In the genomic region with DNA sequence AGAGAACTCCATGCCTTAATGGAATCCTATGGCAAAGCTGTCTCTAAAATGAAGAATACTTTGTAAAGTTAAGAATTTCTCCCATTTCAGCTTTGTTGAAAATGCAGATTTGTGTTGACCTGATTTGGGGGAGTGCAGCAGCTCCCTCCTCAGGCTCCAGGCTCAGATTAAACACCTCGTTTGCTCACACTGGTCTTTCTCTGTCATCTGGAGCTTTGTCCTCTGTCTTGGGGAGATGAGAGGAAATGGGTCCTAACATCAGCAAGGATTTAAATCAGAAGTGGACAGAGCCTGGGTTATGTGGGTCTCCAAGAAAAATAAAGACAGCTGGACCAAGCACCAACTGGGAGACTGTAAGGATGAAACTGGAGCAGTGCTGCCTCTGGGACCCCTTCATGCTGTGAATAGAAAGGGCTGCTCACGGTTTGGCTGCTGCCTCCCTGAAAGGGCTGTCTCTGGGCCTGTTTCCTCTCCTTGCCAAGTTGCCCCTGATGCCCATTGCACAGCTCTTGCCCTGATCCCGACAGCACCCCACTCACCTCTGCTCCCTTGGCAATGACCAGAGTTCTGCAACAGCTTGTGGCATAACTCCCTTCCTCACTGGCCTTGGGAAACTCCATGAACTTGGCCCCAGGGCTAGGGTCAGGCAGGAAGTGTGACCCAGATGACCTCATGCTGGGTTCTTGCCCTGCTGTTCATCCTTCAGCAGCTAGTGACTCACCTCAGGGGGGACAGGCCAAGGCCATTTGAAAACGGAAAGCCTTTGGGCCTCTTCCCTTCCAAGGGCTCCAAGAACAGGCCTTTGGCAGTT, we compare ENCODE assay signal across 12 cellular contexts.
DNase-seq lines count a peak whose midpoint lies in the region; ATAC-seq lines count a peak whose summit lies in the region.
"Had no signal": no experiment of that assay in that cellular context is flagged by ENCODE, and none has a peak within 500 bp of the region (broad histone marks: within the 10 kb centered on the region; RNA-seq: fewer than 3 reads in every experiment).

No MANE protein-coding gene starts in this region.

- no peak overlapping the region for H3K4me3 Mint-ChIP-seq in stimulated activated effector memory CD8-positive, alpha-beta T cell treated with anti-CD3 and anti-CD28 coated beads, Interleukin-12 subunit alpha, Interleukin-12 subunit beta, amount 100 ng/mL, for 72 hours
- H3K4me3 Mint-ChIP-seq in CD4-positive, alpha-beta memory T cell, result no peak overlapping the region
- H3K4me3 Mint-ChIP-seq: activated T-helper 1 cell treated with anti-CD3 and anti-CD28 coated beads, Interleukin-12 subunit alpha, Interleukin-12 subunit beta, Interleukin-2, Interleukin-4 antibody, amounts not matched to agents 30 ng/mL and 10 ng/mL and 1 ng/mL, durations not matched to agents 14 hours and 24 hours and 36 hours; effector memory CD8-positive, alpha-beta T cell had no signal

- peaks cover 47% of the 10 kb centered on the region for H3K4me1 ChIP-seq in GM23248 (ENCODE audit: insufficient read depth)
- H3K4me1 ChIP-seq in CD4-positive, alpha-beta memory T cell (ENCODE audit: insufficient read depth, low read length), result no peaks in the 10 kb centered on the region

- peaks cover 35% of the 10 kb centered on the region for H3F3A ChIP-seq in GM23248 (ENCODE audit: insufficient read depth)

- H3K4me2 ChIP-seq in GM23248 (ENCODE audit: unreplicated experiment), result peak overlapping the region; percentile 17

- peak overlapping the region; percentile 32 for H3K27ac ChIP-seq in GM23248
- H3K27ac ChIP-seq in CD4-positive, alpha-beta memory T cell (ENCODE audit: low read depth, low read length), result no peak overlapping the region

- H3K9me2 ChIP-seq in GM23248 (ENCODE audit: insufficient read depth), result no peaks in the 10 kb centered on the region

- no peak overlapping the region for H3K4me3 ChIP-seq in GM23248
- no peak overlapping the region for H3K4me3 ChIP-seq in CD4-positive, alpha-beta memory T cell (ENCODE audit: low read length in 2 of 2)

- peaks cover 0 to 7% of the 10 kb centered on the region in 2 donors for H3K27me3 Mint-ChIP-seq in CD4-positive, alpha-beta memory T cell

- peaks cover 2% of the 10 kb centered on the region for H3K9me3 Mint-ChIP-seq in stimulated activated effector memory CD8-positive, alpha-beta T cell treated with anti-CD3 and anti-CD28 coated beads, Interleukin-12 subunit alpha, Interleukin-12 subunit beta, amount 100 ng/mL, for 72 hours
- H3K9me3 Mint-ChIP-seq in CD4-positive, alpha-beta memory T cell, result peaks cover 0 to 3% (median 0%) of the 10 kb centered on the region in 8 donors
- H3K9me3 Mint-ChIP-seq: activated T-helper 1 cell treated with anti-CD3 and anti-CD28 coated beads, Interleukin-12 subunit alpha, Interleukin-12 subunit beta, Interleukin-2, Interleukin-4 antibody, amounts not matched to agents 30 ng/mL and 10 ng/mL and 1 ng/mL, durations not matched to agents 14 hours and 24 hours and 36 hours; effector memory CD8-positive, alpha-beta T cell had no signal

- no peaks in the 10 kb centered on the region for H3K36me3 ChIP-seq in GM23248 (ENCODE audit: low read depth)
- H3K36me3 ChIP-seq in CD4-positive, alpha-beta memory T cell (ENCODE audit: insufficient read depth, low read length), result no peaks in the 10 kb centered on the region

- 32 to 46% methylated on average over 4 of the region's 4 CpGs for WGBS in GM23248 (ENCODE audit: low coverage in 1 of 2, low lambda C conversion rate in 2 of 2, missing lambda C conversion rate in 2 of 2), 2 experiments

- H3K4me1 Mint-ChIP-seq in stimulated activated effector memory CD8-positive, alpha-beta T cell treated with anti-CD3 and anti-CD28 coated beads, Interleukin-12 subunit alpha, Interleukin-12 subunit beta, amount 100 ng/mL, for 72 hours, result no peaks in the 10 kb centered on the region
- no peaks in the 10 kb centered on the region for H3K4me1 Mint-ChIP-seq in CD4-positive, alpha-beta memory T cell

- POLR2A ChIA-PET in CD4-positive, alpha-beta memory T cell (lab: Charles Lee; ENCODE audit: partially characterized antibody), result no interaction called here

- H3K9me3 ChIP-seq in GM23248 (ENCODE audit: low read depth), result no peaks in the 10 kb centered on the region
- H3K9me3 ChIP-seq in CD4-positive, alpha-beta memory T cell (ENCODE audit: control insufficient read depth in 1 of 2, low read length in 2 of 2), result no peaks in the 10 kb centered on the region

- ATAC-seq in stimulated activated effector memory CD8-positive, alpha-beta T cell treated with anti-CD3 and anti-CD28 coated beads, Interleukin-12 subunit alpha, Interleukin-12 subunit beta, amount 100 ng/mL, for 72 hours, result peak; percentile 17
- ATAC-seq in HG03520 (IDR thresholded peaks at IDR 0.05; ENCODE audit: unreplicated experiment) (no peak), HG03280 (IDR thresholded peaks at IDR 0.05; ENCODE audit: unreplicated experiment) (no peak), GM18520 (IDR thresholded peaks at IDR 0.05; ENCODE audit: unreplicated experiment) (no peak)
- ATAC-seq: effector memory CD8-positive, alpha-beta T cell had no signal

- H4K20me1 ChIP-seq in GM23248 (ENCODE audit: insufficient read depth), result no peaks in the 10 kb centered on the region

- no peaks in the 10 kb centered on the region for H3K79me2 ChIP-seq in GM23248 (ENCODE audit: insufficient read depth)

- DNase-seq in GM23248 (peak; percentile 59), SKM-1 treated with dmso at 0.1 percent for 144 hours (lab: John Stamatoyannopoulos, UW; ENCODE audit: unreplicated experiment) (peak; percentile 82), iPS-NIHi7 (ENCODE audit: extremely low spot score) (peak; percentile 49)
- DNase-seq in stimulated activated effector memory CD8-positive, alpha-beta T cell treated with anti-CD3 and anti-CD28 coated beads, Interleukin-12 subunit alpha, Interleukin-12 subunit beta, amount 100 ng/mL, for 72 hours (ENCODE audit: low spot score in 2 of 2), result peak in 1 of 2 donors; percentile 13
- DNase-seq in CD4-positive, alpha-beta memory T cell, result no peak
- DNase-seq: effector memory CD8-positive, alpha-beta T cell; NCI-H1105; NCI-H69 had no signal

- H3K9ac ChIP-seq in GM23248, result 0 out of 2 replicates have a peak overlapping the region, but pooled peaks have one; percentile 13

- CTCF ChIA-PET in CD4-positive, alpha-beta memory T cell (lab: Charles Lee; ENCODE audit: partially characterized antibody), result interaction anchor here (0.8 kb wide), 1 partner anchor 26 kb away, joined by 3 read pairs; no protein-coding TSS in a partner anchor

- no peak overlapping the region for H3K27ac Mint-ChIP-seq in stimulated activated effector memory CD8-positive, alpha-beta T cell treated with anti-CD3 and anti-CD28 coated beads, Interleukin-12 subunit alpha, Interleukin-12 subunit beta, amount 100 ng/mL, for 72 hours
- H3K27ac Mint-ChIP-seq in CD4-positive, alpha-beta memory T cell, result no peak overlapping the region
- H3K27ac Mint-ChIP-seq: activated T-helper 1 cell treated with anti-CD3 and anti-CD28 coated beads, Interleukin-12 subunit alpha, Interleukin-12 subunit beta, Interleukin-2, Interleukin-4 antibody, amounts not matched to agents 30 ng/mL and 10 ng/mL and 1 ng/mL, durations not matched to agents 14 hours and 24 hours and 36 hours; effector memory CD8-positive, alpha-beta T cell had no signal

- in situ Hi-C loops in GM23248 (cut with MboI), result no loop called here

- peak overlapping the region; percentile 53 for H2AFZ ChIP-seq in GM23248

- intact Hi-C loops in CD4-positive, alpha-beta memory T cell (cut with micrococcal nuclease), result no loop called here

- H3K27me3 ChIP-seq in GM23248 (replicated peaks; ENCODE audit: insufficient read depth), result no peaks in the 10 kb centered on the region
- no peaks in the 10 kb centered on the region for H3K27me3 ChIP-seq in CD4-positive, alpha-beta memory T cell (ENCODE audit: insufficient read depth, low read length)

- H3K36me3 Mint-ChIP-seq in stimulated activated effector memory CD8-positive, alpha-beta T cell treated with anti-CD3 and anti-CD28 coated beads, Interleukin-12 subunit alpha, Interleukin-12 subunit beta, amount 100 ng/mL, for 72 hours, result no peaks in the 10 kb centered on the region
- H3K36me3 Mint-ChIP-seq in CD4-positive, alpha-beta memory T cell, result no peaks in the 10 kb centered on the region

Comparison
In these comparisons a context has a peak if more than half of its experiments do, and no peak if none do; other contexts are left out.
1. DNase-seq: peak in GM23248 (single experiment), SKM-1 treated with dmso at 0.1 percent for 144 hours (single experiment) and iPS-NIHi7 (single experiment); none in CD4-positive, alpha-beta memory T cell (0 of 5).